8 cellular contexts compared by ENCODE assay signal in genomic region chr13:48078251-48078656, GRCh38.
DNase-seq lines count a peak whose midpoint lies in the region; ATAC-seq lines count a peak whose summit lies in the region.

No MANE protein-coding gene starts in this region.

- H3K4me1 Mint-ChIP-seq in stimulated activated naive B cell treated with anti-CD40 and anti-IgM and Interleukin-4, amounts not matched to agents 10 μg/mL and 1 μg/mL and 100 μg/mL, for 72 hours = peaks cover 6 to 11% of the 10 kb centered on the region in 2 donors

- no peaks in the 10 kb centered on the region for H3K27me3 Mint-ChIP-seq in stimulated activated naive B cell treated with anti-CD40 and anti-IgM and Interleukin-4, amounts not matched to agents 10 μg/mL and 1 μg/mL and 100 μg/mL, for 72 hours

- DNase-seq in NCI-H82 (lab: John Stamatoyannopoulos, UW) (peak; percentile 34), NCI-H82 treated with DMSO at 0.1 percent for 48 hours (lab: John Stamatoyannopoulos, UW; ENCODE audit: unreplicated experiment) (no peak), HuH-7 (ENCODE audit: low spot score) (peak; percentile 18), amniotic epithelial cell (ENCODE audit: low read depth) (peak; percentile 15), DMS79 treated with DMSO at 0.1 percent for 48 hours (lab: John Stamatoyannopoulos, UW) (no peak), NCI-H187 (lab: John Stamatoyannopoulos, UW) (no peak)
- DNase-seq in stimulated activated naive B cell treated with anti-CD40 and anti-IgM and Interleukin-4, amounts not matched to agents 10 μg/mL and 1 μg/mL and 100 μg/mL, for 72 hours = peak; percentile 65

- no peak overlapping the region for H3K4me3 Mint-ChIP-seq in stimulated activated naive B cell treated with anti-CD40 and anti-IgM and Interleukin-4, amounts not matched to agents 10 μg/mL and 1 μg/mL and 100 μg/mL, for 72 hours

- peak overlapping the region; percentile 56 for H3K27ac Mint-ChIP-seq in stimulated activated naive B cell treated with anti-CD40 and anti-IgM and Interleukin-4, amounts not matched to agents 10 μg/mL and 1 μg/mL and 100 μg/mL, for 72 hours

- H3K9me3 Mint-ChIP-seq in stimulated activated naive B cell treated with anti-CD40 and anti-IgM and Interleukin-4, amounts not matched to agents 10 μg/mL and 1 μg/mL and 100 μg/mL, for 72 hours = no peaks in the 10 kb centered on the region

- peaks cover 46 to 70% of the 10 kb centered on the region in 2 donors for H3K36me3 Mint-ChIP-seq in stimulated activated naive B cell treated with anti-CD40 and anti-IgM and Interleukin-4, amounts not matched to agents 10 μg/mL and 1 μg/mL and 100 μg/mL, for 72 hours

- ATAC-seq in GM21619 (IDR thresholded peaks at IDR 0.05; ENCODE audit: unreplicated experiment) = peak; percentile 97
- peak; percentile 100 for ATAC-seq in stimulated activated naive B cell treated with anti-CD40 and anti-IgM and Interleukin-4, amounts not matched to agents 10 μg/mL and 1 μg/mL and 100 μg/mL, for 72 hours (replicated peaks)

Comparison
In these comparisons a context has a peak if more than half of its experiments do, and no peak if none do; other contexts are left out.
1. DNase-seq: peak in NCI-H82 (single experiment), HuH-7 (single experiment), amniotic epithelial cell (single experiment) and stimulated activated naive B cell treated with anti-CD40 and anti-IgM and Interleukin-4, amounts not matched to agents 10 μg/mL and 1 μg/mL and 100 μg/mL, for 72 hours (single experiment); none in NCI-H82 treated with DMSO at 0.1 percent for 48 hours (single experiment), DMS79 treated with DMSO at 0.1 percent for 48 hours (single experiment) and NCI-H187 (0 of 2).